In the genomic region with DNA sequence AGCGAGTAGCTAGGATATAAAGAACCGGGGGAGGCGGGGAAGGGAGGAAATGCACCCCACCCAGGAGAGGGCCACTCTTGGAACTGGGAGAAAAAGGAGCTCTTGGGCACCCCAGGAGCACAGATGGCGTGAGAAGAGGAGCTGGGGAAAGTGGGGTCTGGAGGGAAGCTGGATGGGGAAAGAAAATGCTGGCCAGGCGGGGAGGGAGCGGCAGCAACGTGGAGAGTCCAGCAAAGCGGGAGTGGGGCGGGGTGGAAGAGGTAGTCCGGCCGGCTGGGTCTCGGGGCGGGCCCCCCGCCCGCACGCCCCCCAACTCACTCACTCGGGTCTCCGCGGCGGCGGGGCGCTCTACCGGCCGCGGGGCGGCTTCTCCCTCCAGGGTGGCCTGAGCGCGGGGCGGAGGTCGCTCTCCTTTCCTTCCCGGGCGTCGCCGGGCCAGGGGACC, we compare ENCODE assay signal across 8 cellular contexts. TPM values are rescaled to one million over a fixed set of nuclear protein-coding genes. Genes with fewer than 3 reads are reported as not detected.
DNase-seq lines count a peak whose midpoint lies in the region; ATAC-seq and TF ChIP-seq lines count a peak whose summit lies in the region.

No MANE protein-coding gene starts in this region.

- H3K4me3 ChIP-seq in NT2/D1 (ENCODE audit: insufficient read length, low read depth) = peak overlapping the region; percentile 75
- H3K4me3 ChIP-seq in cardiac fibroblast (replicated peaks in 1 of 2; ENCODE audit: low read depth in 2 of 2, low read length in 2 of 2) = peak overlapping the region; percentile 61 to 95
- H3K4me3 ChIP-seq in lung = peak overlapping the region; percentile 91
- peak overlapping the region; percentile 88 to 95 for H3K4me3 ChIP-seq in tibial artery

- H3K36me3 ChIP-seq in NT2/D1 (ENCODE audit: insufficient read depth, insufficient read length, low read length) (peaks cover 29% of the 10 kb centered on the region), lung (ENCODE audit: control insufficient read depth in 2 of 2, insufficient read depth in 2 of 2, low read length in 2 of 2) (peaks cover 0 to 3% of the 10 kb centered on the region in 2 donors), tibial artery (peaks cover 7 to 24% (median 15%) of the 10 kb centered on the region in 3 donors)

- H3K4me1 ChIP-seq in NT2/D1 (ENCODE audit: insufficient read depth, insufficient read length) (peaks cover 3% of the 10 kb centered on the region), lung (ENCODE audit: control insufficient read depth in 2 of 2, insufficient read depth in 2 of 2, low read length in 2 of 2) (peaks cover 0 to 3% of the 10 kb centered on the region in 2 donors), tibial artery (peaks cover 4 to 37% (median 18%) of the 10 kb centered on the region in 4 donors)

- no peak for TF ChIP-seq CTCF in cardiac fibroblast (IDR thresholded peaks at IDR 0.05; ENCODE audit: low read depth, low read length)
- no peak for TF ChIP-seq CTCF in lung (IDR thresholded peaks at IDR 0.05; ENCODE audit: control extremely low read depth, extremely low read depth)
- no peak for TF ChIP-seq CTCF in tibial artery (IDR thresholded peaks at IDR 0.05)

- H3K27ac ChIP-seq in lung (ENCODE audit: low read depth in 1 of 2, low read length in 1 of 2) (peak overlapping the region; percentile 98 to 100), tibial artery (peak overlapping the region; percentile 95 to 98)

- WGBS in lung, 2 donors = 0% methylated on average over 31 to 34 of the region's 34 CpGs

- H3K9me3 ChIP-seq in NT2/D1 (ENCODE audit: insufficient read depth, low read length) (no peaks in the 10 kb centered on the region), lung (ENCODE audit: control insufficient read depth in 2 of 2, insufficient read depth in 1 of 2, low read length in 1 of 2) (no peaks in the 10 kb centered on the region), tibial artery (no peaks in the 10 kb centered on the region)

- H3K27me3 ChIP-seq in NT2/D1 (ENCODE audit: insufficient read depth, insufficient read length) = no peaks in the 10 kb centered on the region
- no peaks in the 10 kb centered on the region for H3K27me3 ChIP-seq in lung (ENCODE audit: control insufficient read depth, insufficient read depth)
- H3K27me3 ChIP-seq in tibial artery = no peaks in the 10 kb centered on the region

- ATAC-seq in lung (ENCODE audit: insufficient read depth, low FRiP score) = no peak
- no peak for ATAC-seq in GM21619 (IDR thresholded peaks at IDR 0.05; ENCODE audit: unreplicated experiment)
- no peak for ATAC-seq in GM18907 (IDR thresholded peaks at IDR 0.05; ENCODE audit: unreplicated experiment)

- DNase-seq in EH (ENCODE audit: low read depth) (peak; percentile 15), NT2/D1 (ENCODE audit: low read depth, low spot score) (no peak), cardiac fibroblast (ENCODE audit: low read depth in 2 of 2) (peak in 1 of 2 donors; percentile 13), lung (ENCODE audit: low spot score) (peak; percentile 45), tibial artery (peak; percentile 36 to 75), NCI-H2196 (lab: John Stamatoyannopoulos, UW; ENCODE audit: unreplicated experiment) (no peak)

- H3K9ac ChIP-seq in NT2/D1 (ENCODE audit: insufficient read length, low read depth) = peak overlapping the region; percentile 98

- intact Hi-C loops in tibial artery (cut with DNase I; ENCODE audit: low total_unique reads) = loop anchor here (5.0 kb wide), 1 partner anchor 36 kb away; no protein-coding TSS in a partner anchor

RNA-seq across cellular contexts. Expression of a gene that starts 0.5 kb away (rescaled TPM):
- 10 to 100 TPM; 26.8 to 46.7 TPM for total RNA-seq in lung
- 10 to 100 TPM; 15.4 to 20.1 TPM for polyA plus RNA-seq in lung

RNA-seq across cellular contexts. Expression of a gene that starts 22.4 kb away (rescaled TPM):
- 10 to 100 TPM; 28.9 to 33.9 TPM for total RNA-seq in lung
- 10 to 100 TPM; 46.2 to 89.6 TPM for polyA plus RNA-seq in lung

RNA-seq across cellular contexts. Expression of a gene that starts 22.8 kb away (rescaled TPM):
- total RNA-seq in lung = 100 to 1,000 TPM in 1 of 2 donors, 10 to 100 TPM in 1; 57.8 to 101 TPM
- polyA plus RNA-seq in lung = 10 to 100 TPM; 34.1 to 67.1 TPM

Comparison
In these comparisons a context has a peak if more than half of its experiments do, and no peak if none do; other contexts are left out.
1. DNase-seq: peak in EH (single experiment), lung (single experiment) and tibial artery (2 of 2); none in NT2/D1 (single experiment) and NCI-H2196 (single experiment).
2. Peak in every context shown above with its lines, with median percentiles within 50 percentile points of each other: H3K4me3 ChIP-seq.